In genomic region chr10:67772894-67773511, GRCh38 we compare ENCODE assay signal across 8 cellular contexts.
DNase-seq lines count a peak whose midpoint lies in the region; ATAC-seq, FAIRE-seq and TF ChIP-seq lines count a peak whose summit lies in the region.

No MANE protein-coding gene starts in this region.

- H3K4me1 Mint-ChIP-seq in CD4-positive, alpha-beta T cell (ENCODE audit: low read depth), result no peaks in the 10 kb centered on the region

- H3K27ac ChIP-seq in CD4-positive, alpha-beta T cell (ENCODE audit: low read depth, low read length), result no peak overlapping the region

- no peaks in the 10 kb centered on the region for H3K36me3 Mint-ChIP-seq in CD4-positive, alpha-beta T cell (ENCODE audit: low read depth)

- ATAC-seq in GM19467 (IDR thresholded peaks at IDR 0.05; ENCODE audit: unreplicated experiment), result peak; percentile 91
- ATAC-seq in HG03432 (IDR thresholded peaks at IDR 0.05; ENCODE audit: unreplicated experiment), result peak; percentile 94
- ATAC-seq in CD4-positive, alpha-beta T cell (ENCODE audit: poor library complexity), result no peak

- no peaks in the 10 kb centered on the region for H3K27me3 Mint-ChIP-seq in CD4-positive, alpha-beta T cell

- H3K27ac Mint-ChIP-seq in CD4-positive, alpha-beta T cell, result no peak overlapping the region

- CTCF ChIA-PET in CD4-positive, alpha-beta T cell (lab: Charles Lee), result interaction anchor here (1.1 to 1.4 kb wide), 2 partner anchors 8 to 76 kb away, joined by 3 to 5 read pairs; no protein-coding TSS in a partner anchor

- H3K9me3 ChIP-seq in CD4-positive, alpha-beta T cell (ENCODE audit: control insufficient read depth, low read length), result no peaks in the 10 kb centered on the region

- FAIRE-seq in urothelium cell line (lab: Jason Lieb, UNC), result no peak

- H3K27me3 ChIP-seq in CD4-positive, alpha-beta T cell (ENCODE audit: control insufficient read depth, insufficient read depth, low read length), result no peaks in the 10 kb centered on the region

- DNase-seq in EL (peak; percentile 35), amniotic epithelial cell (ENCODE audit: low read depth) (peak; percentile 32), urothelium cell line (ENCODE audit: low spot score) (no peak), NCI-H2171 treated with DMSO at 0.1 percent for 48 hours (lab: John Stamatoyannopoulos, UW) (no peak)
- no peak for DNase-seq in CD4-positive, alpha-beta T cell
- no peak for DNase-seq in activated naive CD4-positive, alpha-beta T cell (lab: John Stamatoyannopoulos, UW)

- no peak overlapping the region for H3K4me3 Mint-ChIP-seq in CD4-positive, alpha-beta T cell

- POLR2A ChIA-PET in CD4-positive, alpha-beta T cell (lab: Charles Lee), result interaction anchor here (2.0 kb wide), 1 partner anchor 8 kb away, joined by 11 read pairs; no protein-coding TSS in a partner anchor

- H3K9me3 Mint-ChIP-seq in CD4-positive, alpha-beta T cell, result no peaks in the 10 kb centered on the region

- no peak for TF ChIP-seq CTCF in CD4-positive, alpha-beta T cell (IDR thresholded peaks at IDR 0.05)

- intact Hi-C loops in CD4-positive, alpha-beta T cell (cut with DNase I, micrococcal nuclease), result no loop called here

Comparison
In these comparisons a context has a peak if more than half of its experiments do, and no peak if none do; other contexts are left out.
1. DNase-seq: peak in EL (single experiment) and amniotic epithelial cell (single experiment); none in urothelium cell line (single experiment), CD4-positive, alpha-beta T cell (0 of 10), NCI-H2171 treated with DMSO at 0.1 percent for 48 hours (single experiment) and activated naive CD4-positive, alpha-beta T cell (0 of 4).